1 cellular context compared by ENCODE assay signal in the genomic region with DNA sequence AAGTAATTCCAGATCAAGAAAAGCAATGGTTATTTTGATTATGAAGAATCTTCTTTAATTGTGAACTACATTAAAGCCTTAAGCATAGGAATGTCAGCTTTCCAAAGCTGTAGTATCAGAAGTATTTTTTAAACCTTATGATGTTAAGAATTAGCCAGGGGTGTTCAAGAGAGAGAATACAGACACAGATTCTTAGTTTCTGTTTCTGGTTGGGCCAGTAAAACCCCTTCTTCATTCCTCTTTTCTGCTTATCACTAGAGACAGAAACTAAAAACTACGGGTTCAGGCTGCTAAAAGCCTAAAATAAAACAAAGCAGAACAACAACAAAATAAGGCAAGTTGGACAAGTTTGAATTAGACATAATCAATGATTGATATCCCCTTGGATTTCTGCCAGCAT.
TF ChIP-seq lines count a peak whose summit lies in the region.

No MANE protein-coding gene starts in this region.

TF ChIP-seq in GM12878, 131 proteins besides CTCF, POLR2A, EP300 and RAD21 (continued from another document):
- TF ChIP-seq, protein P1, sequence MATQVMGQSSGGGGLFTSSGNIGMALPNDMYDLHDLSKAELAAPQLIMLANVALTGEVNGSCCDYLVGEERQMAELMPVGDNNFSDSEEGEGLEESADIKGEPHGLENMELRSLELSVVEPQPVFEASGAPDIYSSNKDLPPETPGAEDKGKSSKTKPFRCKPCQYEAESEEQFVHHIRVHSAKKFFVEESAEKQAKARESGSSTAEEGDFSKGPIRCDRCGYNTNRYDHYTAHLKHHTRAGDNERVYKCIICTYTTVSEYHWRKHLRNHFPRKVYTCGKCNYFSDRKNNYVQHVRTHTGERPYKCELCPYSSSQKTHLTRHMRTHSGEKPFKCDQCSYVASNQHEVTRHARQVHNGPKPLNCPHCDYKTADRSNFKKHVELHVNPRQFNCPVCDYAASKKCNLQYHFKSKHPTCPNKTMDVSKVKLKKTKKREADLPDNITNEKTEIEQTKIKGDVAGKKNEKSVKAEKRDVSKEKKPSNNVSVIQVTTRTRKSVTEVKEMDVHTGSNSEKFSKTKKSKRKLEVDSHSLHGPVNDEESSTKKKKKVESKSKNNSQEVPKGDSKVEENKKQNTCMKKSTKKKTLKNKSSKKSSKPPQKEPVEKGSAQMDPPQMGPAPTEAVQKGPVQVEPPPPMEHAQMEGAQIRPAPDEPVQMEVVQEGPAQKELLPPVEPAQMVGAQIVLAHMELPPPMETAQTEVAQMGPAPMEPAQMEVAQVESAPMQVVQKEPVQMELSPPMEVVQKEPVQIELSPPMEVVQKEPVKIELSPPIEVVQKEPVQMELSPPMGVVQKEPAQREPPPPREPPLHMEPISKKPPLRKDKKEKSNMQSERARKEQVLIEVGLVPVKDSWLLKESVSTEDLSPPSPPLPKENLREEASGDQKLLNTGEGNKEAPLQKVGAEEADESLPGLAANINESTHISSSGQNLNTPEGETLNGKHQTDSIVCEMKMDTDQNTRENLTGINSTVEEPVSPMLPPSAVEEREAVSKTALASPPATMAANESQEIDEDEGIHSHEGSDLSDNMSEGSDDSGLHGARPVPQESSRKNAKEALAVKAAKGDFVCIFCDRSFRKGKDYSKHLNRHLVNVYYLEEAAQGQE (IDR thresholded peaks at IDR 0.05; ENCODE audit: low read depth, low read length): no peak
- TF ChIP-seq KDM1A (IDR thresholded peaks at IDR 0.05; ENCODE audit: borderline replicate concordance) (no peak), SMARCA5 (IDR thresholded peaks at IDR 0.05) (no peak), MXI1 (IDR thresholded peaks at IDR 0.05; ENCODE audit: low read depth, low read length) (no peak), BMI1 (IDR thresholded peaks at IDR 0.05; ENCODE audit: borderline replicate concordance) (no peak), SREBF1 (IDR thresholded peaks at IDR 0.05; ENCODE audit: low read length) (no peak)
- TF ChIP-seq, protein P2, sequence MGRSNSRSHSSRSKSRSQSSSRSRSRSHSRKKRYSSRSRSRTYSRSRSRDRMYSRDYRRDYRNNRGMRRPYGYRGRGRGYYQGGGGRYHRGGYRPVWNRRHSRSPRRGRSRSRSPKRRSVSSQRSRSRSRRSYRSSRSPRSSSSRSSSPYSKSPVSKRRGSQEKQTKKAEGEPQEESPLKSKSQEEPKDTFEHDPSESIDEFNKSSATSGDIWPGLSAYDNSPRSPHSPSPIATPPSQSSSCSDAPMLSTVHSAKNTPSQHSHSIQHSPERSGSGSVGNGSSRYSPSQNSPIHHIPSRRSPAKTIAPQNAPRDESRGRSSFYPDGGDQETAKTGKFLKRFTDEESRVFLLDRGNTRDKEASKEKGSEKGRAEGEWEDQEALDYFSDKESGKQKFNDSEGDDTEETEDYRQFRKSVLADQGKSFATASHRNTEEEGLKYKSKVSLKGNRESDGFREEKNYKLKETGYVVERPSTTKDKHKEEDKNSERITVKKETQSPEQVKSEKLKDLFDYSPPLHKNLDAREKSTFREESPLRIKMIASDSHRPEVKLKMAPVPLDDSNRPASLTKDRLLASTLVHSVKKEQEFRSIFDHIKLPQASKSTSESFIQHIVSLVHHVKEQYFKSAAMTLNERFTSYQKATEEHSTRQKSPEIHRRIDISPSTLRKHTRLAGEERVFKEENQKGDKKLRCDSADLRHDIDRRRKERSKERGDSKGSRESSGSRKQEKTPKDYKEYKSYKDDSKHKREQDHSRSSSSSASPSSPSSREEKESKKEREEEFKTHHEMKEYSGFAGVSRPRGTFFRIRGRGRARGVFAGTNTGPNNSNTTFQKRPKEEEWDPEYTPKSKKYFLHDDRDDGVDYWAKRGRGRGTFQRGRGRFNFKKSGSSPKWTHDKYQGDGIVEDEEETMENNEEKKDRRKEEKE (IDR thresholded peaks at IDR 0.05): no peak
- TF ChIP-seq, protein P3, sequence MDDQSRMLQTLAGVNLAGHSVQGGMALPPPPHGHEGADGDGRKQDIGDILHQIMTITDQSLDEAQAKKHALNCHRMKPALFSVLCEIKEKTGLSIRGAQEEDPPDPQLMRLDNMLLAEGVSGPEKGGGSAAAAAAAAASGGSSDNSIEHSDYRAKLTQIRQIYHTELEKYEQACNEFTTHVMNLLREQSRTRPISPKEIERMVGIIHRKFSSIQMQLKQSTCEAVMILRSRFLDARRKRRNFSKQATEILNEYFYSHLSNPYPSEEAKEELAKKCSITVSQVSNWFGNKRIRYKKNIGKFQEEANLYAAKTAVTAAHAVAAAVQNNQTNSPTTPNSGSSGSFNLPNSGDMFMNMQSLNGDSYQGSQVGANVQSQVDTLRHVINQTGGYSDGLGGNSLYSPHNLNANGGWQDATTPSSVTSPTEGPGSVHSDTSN (IDR thresholded peaks at IDR 0.05; ENCODE audit: insufficient replicate concordance, low read depth, low read length): no peak
- TF ChIP-seq, protein P4, sequence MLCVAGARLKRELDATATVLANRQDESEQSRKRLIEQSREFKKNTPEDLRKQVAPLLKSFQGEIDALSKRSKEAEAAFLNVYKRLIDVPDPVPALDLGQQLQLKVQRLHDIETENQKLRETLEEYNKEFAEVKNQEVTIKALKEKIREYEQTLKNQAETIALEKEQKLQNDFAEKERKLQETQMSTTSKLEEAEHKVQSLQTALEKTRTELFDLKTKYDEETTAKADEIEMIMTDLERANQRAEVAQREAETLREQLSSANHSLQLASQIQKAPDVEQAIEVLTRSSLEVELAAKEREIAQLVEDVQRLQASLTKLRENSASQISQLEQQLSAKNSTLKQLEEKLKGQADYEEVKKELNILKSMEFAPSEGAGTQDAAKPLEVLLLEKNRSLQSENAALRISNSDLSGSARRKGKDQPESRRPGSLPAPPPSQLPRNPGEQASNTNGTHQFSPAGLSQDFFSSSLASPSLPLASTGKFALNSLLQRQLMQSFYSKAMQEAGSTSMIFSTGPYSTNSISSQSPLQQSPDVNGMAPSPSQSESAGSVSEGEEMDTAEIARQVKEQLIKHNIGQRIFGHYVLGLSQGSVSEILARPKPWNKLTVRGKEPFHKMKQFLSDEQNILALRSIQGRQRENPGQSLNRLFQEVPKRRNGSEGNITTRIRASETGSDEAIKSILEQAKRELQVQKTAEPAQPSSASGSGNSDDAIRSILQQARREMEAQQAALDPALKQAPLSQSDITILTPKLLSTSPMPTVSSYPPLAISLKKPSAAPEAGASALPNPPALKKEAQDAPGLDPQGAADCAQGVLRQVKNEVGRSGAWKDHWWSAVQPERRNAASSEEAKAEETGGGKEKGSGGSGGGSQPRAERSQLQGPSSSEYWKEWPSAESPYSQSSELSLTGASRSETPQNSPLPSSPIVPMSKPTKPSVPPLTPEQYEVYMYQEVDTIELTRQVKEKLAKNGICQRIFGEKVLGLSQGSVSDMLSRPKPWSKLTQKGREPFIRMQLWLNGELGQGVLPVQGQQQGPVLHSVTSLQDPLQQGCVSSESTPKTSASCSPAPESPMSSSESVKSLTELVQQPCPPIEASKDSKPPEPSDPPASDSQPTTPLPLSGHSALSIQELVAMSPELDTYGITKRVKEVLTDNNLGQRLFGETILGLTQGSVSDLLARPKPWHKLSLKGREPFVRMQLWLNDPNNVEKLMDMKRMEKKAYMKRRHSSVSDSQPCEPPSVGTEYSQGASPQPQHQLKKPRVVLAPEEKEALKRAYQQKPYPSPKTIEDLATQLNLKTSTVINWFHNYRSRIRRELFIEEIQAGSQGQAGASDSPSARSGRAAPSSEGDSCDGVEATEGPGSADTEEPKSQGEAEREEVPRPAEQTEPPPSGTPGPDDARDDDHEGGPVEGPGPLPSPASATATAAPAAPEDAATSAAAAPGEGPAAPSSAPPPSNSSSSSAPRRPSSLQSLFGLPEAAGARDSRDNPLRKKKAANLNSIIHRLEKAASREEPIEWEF (IDR thresholded peaks at IDR 0.05; ENCODE audit: insufficient replicate concordance, low read depth, low read length): no peak
- TF ChIP-seq, protein P5, sequence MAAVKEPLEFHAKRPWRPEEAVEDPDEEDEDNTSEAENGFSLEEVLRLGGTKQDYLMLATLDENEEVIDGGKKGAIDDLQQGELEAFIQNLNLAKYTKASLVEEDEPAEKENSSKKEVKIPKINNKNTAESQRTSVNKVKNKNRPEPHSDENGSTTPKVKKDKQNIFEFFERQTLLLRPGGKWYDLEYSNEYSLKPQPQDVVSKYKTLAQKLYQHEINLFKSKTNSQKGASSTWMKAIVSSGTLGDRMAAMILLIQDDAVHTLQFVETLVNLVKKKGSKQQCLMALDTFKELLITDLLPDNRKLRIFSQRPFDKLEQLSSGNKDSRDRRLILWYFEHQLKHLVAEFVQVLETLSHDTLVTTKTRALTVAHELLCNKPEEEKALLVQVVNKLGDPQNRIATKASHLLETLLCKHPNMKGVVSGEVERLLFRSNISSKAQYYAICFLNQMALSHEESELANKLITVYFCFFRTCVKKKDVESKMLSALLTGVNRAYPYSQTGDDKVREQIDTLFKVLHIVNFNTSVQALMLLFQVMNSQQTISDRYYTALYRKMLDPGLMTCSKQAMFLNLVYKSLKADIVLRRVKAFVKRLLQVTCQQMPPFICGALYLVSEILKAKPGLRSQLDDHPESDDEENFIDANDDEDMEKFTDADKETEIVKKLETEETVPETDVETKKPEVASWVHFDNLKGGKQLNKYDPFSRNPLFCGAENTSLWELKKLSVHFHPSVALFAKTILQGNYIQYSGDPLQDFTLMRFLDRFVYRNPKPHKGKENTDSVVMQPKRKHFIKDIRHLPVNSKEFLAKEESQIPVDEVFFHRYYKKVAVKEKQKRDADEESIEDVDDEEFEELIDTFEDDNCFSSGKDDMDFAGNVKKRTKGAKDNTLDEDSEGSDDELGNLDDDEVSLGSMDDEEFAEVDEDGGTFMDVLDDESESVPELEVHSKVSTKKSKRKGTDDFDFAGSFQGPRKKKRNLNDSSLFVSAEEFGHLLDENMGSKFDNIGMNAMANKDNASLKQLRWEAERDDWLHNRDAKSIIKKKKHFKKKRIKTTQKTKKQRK (IDR thresholded peaks at IDR 0.05; ENCODE audit: low read depth, low read length): no peak
- TF ChIP-seq, protein P6, sequence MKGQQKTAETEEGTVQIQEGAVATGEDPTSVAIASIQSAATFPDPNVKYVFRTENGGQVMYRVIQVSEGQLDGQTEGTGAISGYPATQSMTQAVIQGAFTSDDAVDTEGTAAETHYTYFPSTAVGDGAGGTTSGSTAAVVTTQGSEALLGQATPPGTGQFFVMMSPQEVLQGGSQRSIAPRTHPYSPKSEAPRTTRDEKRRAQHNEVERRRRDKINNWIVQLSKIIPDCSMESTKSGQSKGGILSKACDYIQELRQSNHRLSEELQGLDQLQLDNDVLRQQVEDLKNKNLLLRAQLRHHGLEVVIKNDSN (IDR thresholded peaks at IDR 0.05; ENCODE audit: borderline replicate concordance, extremely low read length, insufficient read depth, low read depth, low read length): no peak
- TF ChIP-seq, protein P7, sequence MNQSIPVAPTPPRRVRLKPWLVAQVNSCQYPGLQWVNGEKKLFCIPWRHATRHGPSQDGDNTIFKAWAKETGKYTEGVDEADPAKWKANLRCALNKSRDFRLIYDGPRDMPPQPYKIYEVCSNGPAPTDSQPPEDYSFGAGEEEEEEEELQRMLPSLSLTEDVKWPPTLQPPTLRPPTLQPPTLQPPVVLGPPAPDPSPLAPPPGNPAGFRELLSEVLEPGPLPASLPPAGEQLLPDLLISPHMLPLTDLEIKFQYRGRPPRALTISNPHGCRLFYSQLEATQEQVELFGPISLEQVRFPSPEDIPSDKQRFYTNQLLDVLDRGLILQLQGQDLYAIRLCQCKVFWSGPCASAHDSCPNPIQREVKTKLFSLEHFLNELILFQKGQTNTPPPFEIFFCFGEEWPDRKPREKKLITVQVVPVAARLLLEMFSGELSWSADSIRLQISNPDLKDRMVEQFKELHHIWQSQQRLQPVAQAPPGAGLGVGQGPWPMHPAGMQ (IDR thresholded peaks at IDR 0.05; ENCODE audit: borderline replicate concordance): no peak
- TF ChIP-seq, protein P8, sequence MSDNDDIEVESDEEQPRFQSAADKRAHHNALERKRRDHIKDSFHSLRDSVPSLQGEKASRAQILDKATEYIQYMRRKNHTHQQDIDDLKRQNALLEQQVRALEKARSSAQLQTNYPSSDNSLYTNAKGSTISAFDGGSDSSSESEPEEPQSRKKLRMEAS (IDR thresholded peaks at IDR 0.05; ENCODE audit: low read depth, low read length): no peak
- TF ChIP-seq, protein P9, sequence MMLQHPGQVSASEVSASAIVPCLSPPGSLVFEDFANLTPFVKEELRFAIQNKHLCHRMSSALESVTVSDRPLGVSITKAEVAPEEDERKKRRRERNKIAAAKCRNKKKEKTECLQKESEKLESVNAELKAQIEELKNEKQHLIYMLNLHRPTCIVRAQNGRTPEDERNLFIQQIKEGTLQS (IDR thresholded peaks at IDR 0.05; ENCODE audit: borderline replicate concordance, extremely low read depth, low read depth, low read length): no peak
TF ChIP-seq in GM12878: peak in this region for 0.
